In genomic region chr3:158098834-158099424, GRCh38 we compare ENCODE assay signal across 13 cellular contexts. TPM values are rescaled to one million over a fixed set of nuclear protein-coding genes. Genes with fewer than 3 reads are reported as not detected.
DNase-seq lines count a peak whose midpoint lies in the region; ATAC-seq and TF ChIP-seq lines count a peak whose summit lies in the region.
"Had no signal": no experiment of that assay in that cellular context is flagged by ENCODE, and none has a peak within 500 bp of the region (broad histone marks: within the 10 kb centered on the region; RNA-seq: fewer than 3 reads in every experiment).

No MANE protein-coding gene starts in this region.

- peaks cover 99% of the 10 kb centered on the region for H3K27me3 ChIP-seq in HUES6 (ENCODE audit: control insufficient read depth, insufficient read depth, low read length)

- peaks cover 98% of the 10 kb centered on the region for H3K27me3 Mint-ChIP-seq in activated naive CD8-positive, alpha-beta T cell treated with anti-CD3 and anti-CD28 coated beads, Interleukin-2, amount 10 ng/mL, durations not matched to agents 7 days and 5 days
- H3K27me3 Mint-ChIP-seq in natural killer cell (ENCODE audit: low read depth in 2 of 2): peaks cover 77 to 88% of the 10 kb centered on the region in 2 donors

- H3K27ac ChIP-seq in HUES6 (ENCODE audit: low read depth, low read length): no peak overlapping the region
- H3K27ac ChIP-seq: esophagus muscularis mucosa, ovary, tibial artery had no signal

- peaks cover 1% of the 10 kb centered on the region for H3K9me3 Mint-ChIP-seq in activated naive CD8-positive, alpha-beta T cell treated with anti-CD3 and anti-CD28 coated beads, Interleukin-2, amount 10 ng/mL, durations not matched to agents 7 days and 5 days
- no peaks in the 10 kb centered on the region for H3K9me3 Mint-ChIP-seq in natural killer cell

- H3K4me1 ChIP-seq in HUES6 (ENCODE audit: control insufficient read depth, insufficient read depth, low read length): peaks cover 19% of the 10 kb centered on the region

- TF ChIP-seq CTCF in natural killer cell (IDR thresholded peaks at IDR 0.05) (no peak), GM10248 (IDR thresholded peaks at IDR 0.05; ENCODE audit: control extremely low read depth, extremely low read depth, low read depth, missing control alignments) (no peak)

- peak overlapping the region; percentile 39 for H3K4me3 Mint-ChIP-seq in activated naive CD8-positive, alpha-beta T cell treated with anti-CD3 and anti-CD28 coated beads, Interleukin-2, amount 10 ng/mL, durations not matched to agents 7 days and 5 days
- peak overlapping the region; percentile 86 for H3K4me3 Mint-ChIP-seq in natural killer cell

- peaks cover 1% of the 10 kb centered on the region for H3K36me3 Mint-ChIP-seq in activated naive CD8-positive, alpha-beta T cell treated with anti-CD3 and anti-CD28 coated beads, Interleukin-2, amount 10 ng/mL, durations not matched to agents 7 days and 5 days
- no peaks in the 10 kb centered on the region for H3K36me3 Mint-ChIP-seq in natural killer cell

- POLR2A ChIA-PET in activated naive CD8-positive, alpha-beta T cell treated with anti-CD3 and anti-CD28 coated beads, Interleukin-2, amount 10 ng/mL, durations not matched to agents 7 days and 5 days (lab: Charles Lee): interaction anchor here (0.6 to 2.0 kb wide), 2 partner anchors 10 to 21 kb away, joined by 3 to 9 read pairs; partner anchors contain the start of gene RSRC1
- POLR2A ChIA-PET in GM10248 (lab: Yijun Ruan, JAX): no interaction called here

- intact Hi-C loops in natural killer cell (cut with micrococcal nuclease): no loop called here

- ATAC-seq in activated naive CD8-positive, alpha-beta T cell treated with anti-CD3 and anti-CD28 coated beads, Interleukin-2, amount 10 ng/mL, durations not matched to agents 7 days and 5 days (ENCODE audit: low read depth): no peak
- ATAC-seq in natural killer cell (no peak), GM21619 (IDR thresholded peaks at IDR 0.05; ENCODE audit: unreplicated experiment) (no peak), GM18861 (IDR thresholded peaks at IDR 0.05; ENCODE audit: unreplicated experiment) (no peak)
- ATAC-seq: SK-N-SH treated with all-trans-retinoic acid at 6 μM for 48 hours had no signal

- H3K9me3 ChIP-seq in HUES6 (ENCODE audit: control insufficient read depth, insufficient read depth, low read depth, low read length): no peaks in the 10 kb centered on the region
- H3K9me3 ChIP-seq: tibial artery had no signal

- CTCF ChIA-PET in GM10248 (lab: Yijun Ruan, JAX): interaction anchor here (1.0 kb wide), 1 partner anchor 8 kb away, joined by 4 read pairs; no protein-coding TSS in a partner anchor

- peaks cover 20% of the 10 kb centered on the region for H3K4me1 Mint-ChIP-seq in activated naive CD8-positive, alpha-beta T cell treated with anti-CD3 and anti-CD28 coated beads, Interleukin-2, amount 10 ng/mL, durations not matched to agents 7 days and 5 days
- peaks cover 25 to 38% of the 10 kb centered on the region in 2 donors for H3K4me1 Mint-ChIP-seq in natural killer cell

- no peaks in the 10 kb centered on the region for H3K36me3 ChIP-seq in HUES6 (ENCODE audit: control insufficient read depth, insufficient read depth, low read length)
- H3K36me3 ChIP-seq: esophagus muscularis mucosa, ovary had no signal

- peak overlapping the region; percentile 86 for H3K4me3 ChIP-seq in HUES6 (ENCODE audit: low read depth, low read length)
- H3K4me3 ChIP-seq: ovary, tibial artery had no signal

- no peak overlapping the region for H3K27ac Mint-ChIP-seq in activated naive CD8-positive, alpha-beta T cell treated with anti-CD3 and anti-CD28 coated beads, Interleukin-2, amount 10 ng/mL, durations not matched to agents 7 days and 5 days
- no peak overlapping the region for H3K27ac Mint-ChIP-seq in natural killer cell

- H3K9ac ChIP-seq in HUES6 (ENCODE audit: low read length): no peak overlapping the region

- DNase-seq in EH (ENCODE audit: low read depth) (peak; percentile 33), natural killer cell (no peak), GM10248 (ENCODE audit: extremely low spot score) (no peak)
- DNase-seq in activated naive CD8-positive, alpha-beta T cell treated with anti-CD3 and anti-CD28 coated beads, Interleukin-2, amount 10 ng/mL, durations not matched to agents 7 days and 5 days: no peak
- DNase-seq: activated CD4-positive, alpha-beta T cell treated with anti-CD3 and anti-CD28 coated beads for 48 hours; NCI-H1694 treated with DMSO at 0.1 percent for 48 hours; tibial artery had no signal

RNA-seq across cellular contexts. Expression of gene SHOX2, which starts 7.3 kb away (rescaled TPM):
- total RNA-seq in activated naive CD8-positive, alpha-beta T cell treated with anti-CD3 and anti-CD28 coated beads, Interleukin-2, amount 10 ng/mL, durations not matched to agents 7 days and 5 days: not detected
- total RNA-seq in natural killer cell: not detected

RNA-seq across cellular contexts. Expression of gene RSRC1, which starts 11.0 kb away (rescaled TPM):
- 10 to 100 TPM; 42.9 to 48.9 TPM for total RNA-seq in activated naive CD8-positive, alpha-beta T cell treated with anti-CD3 and anti-CD28 coated beads, Interleukin-2, amount 10 ng/mL, durations not matched to agents 7 days and 5 days
- total RNA-seq in natural killer cell: 10 to 100 TPM; 37.3 to 41.1 (median 37.6) TPM
